8 cellular contexts compared by ENCODE assay signal in the genomic region with DNA sequence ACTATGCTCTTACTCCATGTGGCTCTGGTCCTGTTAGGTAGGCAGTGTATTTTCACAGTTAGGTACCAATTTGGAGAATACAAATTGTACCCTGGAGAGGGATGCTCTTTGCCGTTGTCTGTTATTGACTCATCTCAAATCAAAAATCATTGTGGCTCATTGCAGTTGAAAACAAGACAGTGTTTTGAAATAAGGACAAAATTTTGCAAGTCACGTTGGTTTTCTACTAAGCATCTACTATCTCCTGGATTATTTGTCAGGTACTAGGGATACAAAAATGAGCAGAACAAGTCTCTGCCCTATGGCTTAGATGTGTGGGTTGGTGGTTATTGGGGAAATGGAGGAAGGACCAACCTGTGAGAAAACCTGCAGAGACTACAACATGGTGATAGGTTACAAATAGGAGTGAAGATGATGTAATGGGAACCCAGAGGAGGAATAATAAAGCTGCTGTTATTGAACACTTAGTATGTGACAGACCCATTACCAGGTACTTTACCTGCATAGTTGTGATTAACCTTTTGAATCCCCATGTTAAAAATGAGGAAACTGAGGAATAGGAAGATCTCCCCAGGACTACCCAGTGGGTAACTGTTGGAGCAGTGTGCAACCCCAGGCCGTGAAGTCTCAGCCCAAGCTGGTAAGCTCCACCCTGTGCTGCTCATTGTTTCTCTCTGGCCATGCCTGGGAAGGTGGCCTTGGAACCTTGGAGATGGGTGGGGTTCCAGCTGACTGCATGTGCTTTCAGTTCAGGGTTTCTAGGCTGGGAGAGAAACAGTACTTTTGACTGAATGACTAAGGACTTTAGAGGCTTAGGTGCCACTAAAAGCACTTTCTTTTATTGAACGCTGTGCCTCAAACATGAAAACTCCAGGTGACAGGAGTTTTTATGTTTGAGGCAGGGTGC.
DNase-seq lines count a peak whose midpoint lies in the region; ATAC-seq and TF ChIP-seq lines count a peak whose summit lies in the region.

No MANE protein-coding gene starts in this region.

- intact Hi-C loops in sciatic nerve (cut with DNase I): no loop called here

- DNase-seq in DMS 273 (lab: John Stamatoyannopoulos, UW; ENCODE audit: unreplicated experiment) (peak; percentile 31), DMS 273 treated with DMSO at 0.1 percent for 48 hours (lab: John Stamatoyannopoulos, UW) (no peak), NCI-H2107 (lab: John Stamatoyannopoulos, UW) (peak; percentile 54), erythroblast (lab: John Stamatoyannopoulos, UW) (peak; percentile 64 to 73), sciatic nerve (ENCODE audit: low spot score) (no peak), HCEC 1CT (no peak)

- no peak for TF ChIP-seq POLR2A in erythroblast (IDR thresholded peaks at IDR 0.05; ENCODE audit: low read length)

- peak; percentile 52 for ATAC-seq in sciatic nerve
- ATAC-seq in GM18873 (IDR thresholded peaks at IDR 0.05; ENCODE audit: low FRiP score, unreplicated experiment): no peak
- ATAC-seq in HG03460 (IDR thresholded peaks at IDR 0.05; ENCODE audit: unreplicated experiment): no peak

Comparison
In these comparisons a context has a peak if more than half of its experiments do, and no peak if none do; other contexts are left out.
1. DNase-seq: peak in DMS 273 (single experiment), NCI-H2107 (single experiment) and erythroblast (2 of 2); none in DMS 273 treated with DMSO at 0.1 percent for 48 hours (single experiment), sciatic nerve (single experiment) and HCEC 1CT (single experiment).